ENCODE assay signal across 2 cellular contexts in genomic region chr12:57646659-57647049, GRCh38. TPM values are rescaled to one million over a fixed set of nuclear protein-coding genes. Genes with fewer than 3 reads are reported as not detected.
"Had no signal": no experiment of that assay in that cellular context is flagged by ENCODE, and none has a peak within 500 bp of the region (broad histone marks: within the 10 kb centered on the region; RNA-seq: fewer than 3 reads in every experiment).

No MANE protein-coding gene starts in this region.

RNA-seq across cellular contexts. Expression of gene B4GALNT1, which starts 13.7 kb away (rescaled TPM):
- total RNA-seq: T-helper 17 cell had no signal

RNA-seq across cellular contexts. Expression of gene ARHGEF25, which starts 35.4 kb away (rescaled TPM):
- total RNA-seq: activated B cell treated with CpG ODN at 0.5 μM for 24 hours had no signal
